In the genomic region with DNA sequence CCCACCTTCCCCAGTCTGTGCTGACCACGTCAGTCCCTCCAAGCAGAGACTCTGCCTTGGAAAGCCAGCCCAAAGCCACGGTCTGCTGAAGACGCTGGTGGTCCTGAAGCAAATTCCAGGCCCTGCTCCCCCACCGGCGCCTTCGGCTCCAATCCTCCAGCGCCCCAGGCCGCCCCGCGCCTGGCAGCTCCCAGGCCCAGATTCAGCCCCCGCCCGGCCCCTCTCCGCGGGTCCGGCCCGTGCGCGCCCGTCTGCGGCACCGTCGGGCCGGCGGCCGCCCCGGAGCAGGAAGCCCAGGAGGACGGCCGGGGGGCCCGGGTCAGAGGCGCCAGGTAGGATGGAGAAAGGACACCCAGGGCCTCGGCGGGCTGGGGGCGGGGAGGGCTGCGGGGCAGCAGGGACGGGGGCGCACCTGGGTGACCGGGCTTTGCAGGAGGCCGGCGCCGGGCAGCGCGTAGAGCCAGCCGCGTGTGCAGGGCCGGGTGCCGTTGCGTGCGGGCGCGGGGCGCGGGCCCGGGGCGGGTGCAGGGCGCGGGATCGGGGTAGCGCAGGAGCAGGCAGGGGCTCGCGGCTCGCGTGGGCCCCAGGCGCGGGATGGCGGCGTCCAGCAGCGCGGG, we compare ENCODE assay signal across 1 cellular context.
TF ChIP-seq lines count a peak whose summit lies in the region.

No MANE protein-coding gene starts in this region.

TF ChIP-seq in endothelial cell of umbilical vein, 7 proteins besides CTCF, POLR2A, EP300 and RAD21:
- no peak for TF ChIP-seq MYC (IDR thresholded peaks at IDR 0.05; ENCODE audit: low read depth, low read length)
- TF ChIP-seq EZH2 (IDR thresholded peaks at IDR 0.05; ENCODE audit: borderline replicate concordance, low read depth, low read length, severe bottlenecking): peak; percentile 97
